In genomic region chr5:122844916-122845252, GRCh38 we compare ENCODE assay signal across 8 cellular contexts. TPM values are rescaled to one million over a fixed set of nuclear protein-coding genes. Genes with fewer than 3 reads are reported as not detected.
A peak's percentile ranks its signal among the peaks of the same experiment; 100 is the strongest.
DNase-seq lines count a peak whose midpoint lies in the region; ATAC-seq and TF ChIP-seq lines count a peak whose summit lies in the region.

No MANE protein-coding gene starts in this region.

- peaks cover 5% of the 10 kb centered on the region for H3K27me3 Mint-ChIP-seq in activated naive CD8-positive, alpha-beta T cell treated with anti-CD3 and anti-CD28 coated beads for 36 hours

- H3K9me3 Mint-ChIP-seq in activated naive CD8-positive, alpha-beta T cell treated with anti-CD3 and anti-CD28 coated beads for 36 hours: no peaks in the 10 kb centered on the region

- H3K4me3 ChIP-seq in BE2C (ENCODE audit: low read depth, low read length): peak overlapping the region; percentile 84

- peak; percentile 46 for ATAC-seq in GM19035 (IDR thresholded peaks at IDR 0.05; ENCODE audit: unreplicated experiment)
- peak; percentile 43 for ATAC-seq in HG03108 (IDR thresholded peaks at IDR 0.05; ENCODE audit: unreplicated experiment)

- H3K4me1 ChIP-seq in BE2C: no peaks in the 10 kb centered on the region

- H3K27me3 ChIP-seq in BE2C: no peaks in the 10 kb centered on the region

- no peak overlapping the region for H3K27ac Mint-ChIP-seq in activated naive CD8-positive, alpha-beta T cell treated with anti-CD3 and anti-CD28 coated beads for 36 hours

- H3K4me3 Mint-ChIP-seq in activated naive CD8-positive, alpha-beta T cell treated with anti-CD3 and anti-CD28 coated beads for 36 hours: peak overlapping the region; percentile 82

- no peaks in the 10 kb centered on the region for H3K36me3 ChIP-seq in BE2C

- H3K4me1 Mint-ChIP-seq in activated naive CD8-positive, alpha-beta T cell treated with anti-CD3 and anti-CD28 coated beads for 36 hours: peaks cover 15% of the 10 kb centered on the region

- peak overlapping the region; percentile 83 for H3K27ac ChIP-seq in substantia nigra (ENCODE audit: low read depth, low read length, poor library complexity, severe bottlenecking)

- DNase-seq in BE2C (no peak), iPS-NIHi11 (ENCODE audit: low spot score) (peak; percentile 31), substantia nigra (lab: John Stamatoyannopoulos, UW) (peak in 6 of 49 donors; percentile 19 to 42 (median 40)), midbrain (lab: John Stamatoyannopoulos, UW) (no peak), NAMALWA (ENCODE audit: low spot score) (no peak)
- DNase-seq in activated naive CD8-positive, alpha-beta T cell treated with anti-CD3 and anti-CD28 coated beads for 36 hours: no peak

- TF ChIP-seq CTCF in BE2C (IDR thresholded peaks at IDR 0.05; ENCODE audit: low read depth, low read length): no peak

- H3K9me3 ChIP-seq in BE2C: no peaks in the 10 kb centered on the region

- no peaks in the 10 kb centered on the region for H3K36me3 Mint-ChIP-seq in activated naive CD8-positive, alpha-beta T cell treated with anti-CD3 and anti-CD28 coated beads for 36 hours

RNA-seq across cellular contexts. Expression of gene SNX24, which starts 0.5 kb away (rescaled TPM):
- polyA plus RNA-seq in BE2C (2012; ENCODE audit: insufficient read depth, insufficient read length, low read depth): 3.6 TPM
- total RNA-seq in activated naive CD8-positive, alpha-beta T cell treated with anti-CD3 and anti-CD28 coated beads for 36 hours: 1 to 10 TPM; 1.0 to 1.4 TPM
